Comparison of ENCODE assay signal across 8 cellular contexts in the genomic region with DNA sequence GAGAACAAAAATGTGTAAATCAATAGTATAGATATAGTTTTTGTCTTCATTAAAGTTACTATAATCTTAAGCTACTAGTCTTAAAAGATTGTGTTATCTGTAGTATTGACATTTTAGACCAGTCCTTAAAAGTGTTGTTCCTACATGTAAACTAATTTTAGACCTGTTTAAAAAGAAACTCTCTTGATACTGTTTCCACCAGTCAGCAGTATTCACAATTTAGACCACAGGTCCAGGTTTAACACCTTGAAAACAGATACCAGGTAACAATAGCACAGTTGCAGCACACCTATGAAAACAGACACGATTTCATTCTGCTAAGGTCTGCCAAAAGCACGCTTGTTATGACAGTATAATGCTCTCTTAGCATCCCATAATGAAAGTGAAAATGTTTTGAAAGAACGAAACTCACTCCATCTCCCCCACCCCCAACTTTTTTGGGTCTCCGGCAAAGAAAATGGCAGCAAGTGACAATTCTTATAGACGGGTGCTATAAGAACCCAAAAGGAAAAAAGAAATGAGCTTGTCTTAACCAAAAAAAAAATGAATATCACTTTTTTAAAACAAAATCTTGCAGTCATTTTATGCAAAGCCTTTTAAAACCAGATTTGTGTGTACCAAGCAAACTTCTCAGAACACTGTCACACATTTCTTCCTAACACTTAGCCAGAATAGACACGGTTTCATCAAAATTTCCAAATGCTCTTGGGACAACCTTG. TPM values are rescaled to one million over a fixed set of nuclear protein-coding genes. Genes with fewer than 3 reads are reported as not detected.
DNase-seq lines count a peak whose midpoint lies in the region; ATAC-seq and TF ChIP-seq lines count a peak whose summit lies in the region.

No MANE protein-coding gene starts in this region.

- CTCF ChIA-PET in activated CD4-positive, alpha-beta T cell treated with anti-CD3 and anti-CD28 coated beads for 36 hours (lab: Charles Lee), result interaction anchor here (0.8 to 2.5 kb wide), 4 partner anchors 10 to 20 kb away, joined by 3 to 8 read pairs (median 6); no protein-coding TSS in a partner anchor

- no peak for TF ChIP-seq CTCF in heart right ventricle (IDR thresholded peaks at IDR 0.05)
- no peak for TF ChIP-seq CTCF in tibial artery (IDR thresholded peaks at IDR 0.05)

- no peak for ATAC-seq in heart right ventricle
- peak; percentile 57 for ATAC-seq in activated CD4-positive, alpha-beta T cell treated with anti-CD3 and anti-CD28 coated beads for 36 hours

- H3K4me3 ChIP-seq in heart right ventricle, result peak overlapping the region in 8 of 10 donors; percentile 68 to 97 (median 84)
- H3K4me3 ChIP-seq in tibial artery, result peak overlapping the region; percentile 72 to 94

- DNase-seq in heart right ventricle (no peak), cardiac septum (ENCODE audit: low spot score) (no peak), immature natural killer cell (peak; percentile 72 to 73 (median 72)), tibial artery (no peak), NCI-H226 (no peak), DMS 273 (lab: John Stamatoyannopoulos, UW; ENCODE audit: unreplicated experiment) (no peak), NCI-H146 (lab: John Stamatoyannopoulos, UW) (no peak)
- DNase-seq in activated CD4-positive, alpha-beta T cell treated with anti-CD3 and anti-CD28 coated beads for 36 hours, result peak; percentile 70

- H3K27ac Mint-ChIP-seq in activated CD4-positive, alpha-beta T cell treated with anti-CD3 and anti-CD28 coated beads for 36 hours, result peak overlapping the region; percentile 95
- H3K27ac Mint-ChIP-seq in immature natural killer cell, result peak overlapping the region; percentile 87 to 95 (median 92)

- H3K27me3 Mint-ChIP-seq in activated CD4-positive, alpha-beta T cell treated with anti-CD3 and anti-CD28 coated beads for 36 hours, result no peaks in the 10 kb centered on the region
- peaks cover 2 to 10% (median 5%) of the 10 kb centered on the region in 3 donors for H3K27me3 Mint-ChIP-seq in immature natural killer cell (ENCODE audit: low read depth in 3 of 3)

- intact Hi-C loops in heart right ventricle (cut with DNase I) (loop anchor here in 5 of 10 donors (5.0 to 10.0 kb wide), 4 partner anchors 1099 to 1361 kb away; a partner anchor contains a TSS), cardiac septum (cut with DNase I) (loop anchor here (10.0 kb wide), 1 partner anchor 231 kb away; no protein-coding TSS in a partner anchor), tibial artery (cut with DNase I; ENCODE audit: low total_unique reads) (loop anchor here (10.0 kb wide), 3 partner anchors 231 to 1101 kb away; no protein-coding TSS in a partner anchor)
- intact Hi-C loops in activated CD4-positive, alpha-beta T cell treated with anti-CD3 and anti-CD28 coated beads for 36 hours (cut with DNase I, micrococcal nuclease), result loop anchor here (1.0 to 10.0 kb wide), 9 partner anchors 19 to 1271 kb away; a partner anchor contains a TSS

- H3K36me3 ChIP-seq in heart right ventricle (no peaks in the 10 kb centered on the region), tibial artery (no peaks in the 10 kb centered on the region)

- H3K27me3 ChIP-seq in heart right ventricle, result no peaks in the 10 kb centered on the region
- H3K27me3 ChIP-seq in tibial artery, result no peaks in the 10 kb centered on the region

- peak overlapping the region; percentile 77 for H3K4me3 Mint-ChIP-seq in activated CD4-positive, alpha-beta T cell treated with anti-CD3 and anti-CD28 coated beads for 36 hours
- H3K4me3 Mint-ChIP-seq in immature natural killer cell, result peak overlapping the region; percentile 91 to 97 (median 94)

- POLR2A ChIA-PET in activated CD4-positive, alpha-beta T cell treated with anti-CD3 and anti-CD28 coated beads for 36 hours (lab: Charles Lee), result interaction anchor here (0.6 kb wide), 1 partner anchor 260 kb away, joined by 3 read pairs; no protein-coding TSS in a partner anchor

- H3K27ac ChIP-seq in heart right ventricle (peak overlapping the region in 1 of 10 donors; percentile 92), tibial artery (no peak overlapping the region)

- H3K36me3 Mint-ChIP-seq in activated CD4-positive, alpha-beta T cell treated with anti-CD3 and anti-CD28 coated beads for 36 hours (ENCODE audit: low read depth), result peaks cover 13% of the 10 kb centered on the region
- H3K36me3 Mint-ChIP-seq in immature natural killer cell, result peaks cover 0 to 5% (median 4%) of the 10 kb centered on the region in 3 donors

- no peaks in the 10 kb centered on the region for H3K9me3 ChIP-seq in heart right ventricle
- H3K9me3 ChIP-seq in tibial artery, result no peaks in the 10 kb centered on the region

- whole genome bisulfite sequencing in heart right ventricle, 2 donors, result 48 to 70% methylated on average over 6 of the region's 6 CpGs

- peaks cover 3 to 59% (median 19%) of the 10 kb centered on the region in 9 donors for H3K4me1 ChIP-seq in heart right ventricle
- peaks cover 0 to 16% (median 15%) of the 10 kb centered on the region in 4 donors for H3K4me1 ChIP-seq in tibial artery

- no peaks in the 10 kb centered on the region for H3K9me3 Mint-ChIP-seq in activated CD4-positive, alpha-beta T cell treated with anti-CD3 and anti-CD28 coated beads for 36 hours (ENCODE audit: low read depth)
- no peaks in the 10 kb centered on the region for H3K9me3 Mint-ChIP-seq in immature natural killer cell

- H3K4me1 Mint-ChIP-seq in activated CD4-positive, alpha-beta T cell treated with anti-CD3 and anti-CD28 coated beads for 36 hours, result peaks cover 65% of the 10 kb centered on the region
- H3K4me1 Mint-ChIP-seq in immature natural killer cell, result peaks cover 70% of the 10 kb centered on the region in 2 donors

RNA-seq across cellular contexts. Expression of a gene that starts 1.6 kb away (rescaled TPM):
- total RNA-seq in heart right ventricle, result 10 to 100 TPM; 44.8 to 58.1 (median 53.0) TPM
- 10 to 100 TPM; 12.9 to 13.1 TPM for polyA plus RNA-seq in heart right ventricle
- 54.7 TPM for total RNA-seq in cardiac septum
- 10 to 100 TPM; 28.7 to 29.7 TPM for total RNA-seq in activated CD4-positive, alpha-beta T cell treated with anti-CD3 and anti-CD28 coated beads for 36 hours
- 10 to 100 TPM; 20.0 to 44.3 (median 36.1) TPM for polyA plus RNA-seq in immature natural killer cell

RNA-seq across cellular contexts. Expression of a gene that starts 30.0 kb away (rescaled TPM):
- total RNA-seq in heart right ventricle (10 to 100 TPM in 1 of 10 donors, 1 to 10 TPM in 8, under 1 TPM in 1; 0.95 to 10.0 (median 6.0) TPM), cardiac septum (8.3 TPM)
- polyA plus RNA-seq in heart right ventricle (under 1 TPM; 0.26 to 0.37 TPM), immature natural killer cell (1 to 10 TPM in 1 of 3 donors, under 1 TPM in 1, not detected in 1; 0.22 to 1.3 TPM)
- total RNA-seq in activated CD4-positive, alpha-beta T cell treated with anti-CD3 and anti-CD28 coated beads for 36 hours, result 1 to 10 TPM; 1.2 to 1.6 TPM

Comparison
In these comparisons a context has a peak if more than half of its experiments do, and no peak if none do; other contexts are left out.
1. DNase-seq: peak in activated CD4-positive, alpha-beta T cell treated with anti-CD3 and anti-CD28 coated beads for 36 hours (single experiment) and immature natural killer cell (3 of 3); none in heart right ventricle (0 of 2), cardiac septum (single experiment), tibial artery (0 of 2), NCI-H226 (single experiment), DMS 273 (single experiment) and NCI-H146 (single experiment).